ENCODE assay signal across 10 cellular contexts in the genomic region with DNA sequence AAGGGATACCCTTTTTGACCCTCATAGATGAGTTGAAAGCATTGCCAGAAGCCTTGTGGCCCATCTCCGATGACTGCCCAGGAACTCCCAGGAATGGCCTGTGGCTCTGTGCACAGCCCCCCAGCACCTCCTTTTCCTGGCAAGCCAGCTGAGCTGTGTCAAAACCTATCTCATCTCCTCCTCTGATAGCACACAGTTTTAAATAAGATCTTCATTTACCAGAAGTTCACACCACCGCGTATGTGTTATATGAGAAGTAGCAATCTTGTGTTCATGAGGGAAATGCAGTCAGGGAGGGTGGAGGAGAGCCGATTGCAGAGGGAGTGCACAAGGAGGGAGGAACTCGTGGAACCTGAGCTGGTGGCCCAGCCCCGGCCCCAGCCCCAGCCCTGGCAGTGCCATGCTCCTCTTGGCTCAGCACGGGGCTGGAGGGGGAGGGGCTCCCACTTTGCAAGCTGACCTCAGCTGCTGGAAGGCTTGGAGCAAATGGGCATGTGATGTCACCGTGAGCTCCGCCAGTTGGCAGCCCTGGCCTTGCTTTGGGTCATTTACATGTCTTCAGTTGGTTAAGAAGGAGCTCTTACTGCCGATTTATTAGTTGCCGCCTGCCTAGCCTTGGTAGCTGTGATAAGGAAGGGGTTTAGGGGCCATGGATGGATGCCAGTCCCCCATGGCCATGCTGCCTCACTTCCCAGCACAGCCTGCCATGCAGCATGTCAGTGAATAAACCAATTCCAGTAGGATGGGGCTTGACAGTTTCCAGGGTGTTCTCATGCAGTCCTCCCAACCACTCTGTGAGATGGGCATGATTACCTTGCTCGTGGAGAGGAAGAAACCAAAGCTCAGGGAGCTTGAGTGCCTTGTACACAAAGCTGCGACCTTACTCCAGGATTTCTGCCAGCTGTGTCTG. TPM values are rescaled to one million over a fixed set of nuclear protein-coding genes. Genes with fewer than 3 reads are reported as not detected.
DNase-seq lines count a peak whose midpoint lies in the region; ATAC-seq and TF ChIP-seq lines count a peak whose summit lies in the region.
"Had no signal": no experiment of that assay in that cellular context is flagged by ENCODE, and none has a peak within 500 bp of the region (broad histone marks: within the 10 kb centered on the region; RNA-seq: fewer than 3 reads in every experiment).

No MANE protein-coding gene starts in this region.

- no peak overlapping the region for H3K4me3 ChIP-seq in fibroblast of pulmonary artery (replicated peaks; ENCODE audit: low read depth, low read length)

- no peak for ATAC-seq in GM21390 (IDR thresholded peaks at IDR 0.05; ENCODE audit: unreplicated experiment)

- H3K4me3 Mint-ChIP-seq in nephron progenitor cell (peak overlapping the region; percentile 52), immature natural killer cell (no peak overlapping the region)
- H3K4me3 Mint-ChIP-seq: T-helper 1 cell treated with Interleukin-12 subunit alpha and Interleukin-12 subunit beta and Interleukin-4 antibody, amounts not matched to agents 30 μg/mL and 1 μg/mL, for 36 hours had no signal

- H3K27me3 Mint-ChIP-seq in nephron progenitor cell (ENCODE audit: low read depth, poor library complexity): no peaks in the 10 kb centered on the region
- H3K27me3 Mint-ChIP-seq in immature natural killer cell (ENCODE audit: low read depth in 3 of 3): no peaks in the 10 kb centered on the region

- H3K4me1 Mint-ChIP-seq in nephron progenitor cell (peaks cover 100% of the 10 kb centered on the region), immature natural killer cell (no peaks in the 10 kb centered on the region)

- H3K36me3 Mint-ChIP-seq in nephron progenitor cell (ENCODE audit: low read depth) (no peaks in the 10 kb centered on the region), immature natural killer cell (no peaks in the 10 kb centered on the region)

- H3K9me3 Mint-ChIP-seq in nephron progenitor cell (no peaks in the 10 kb centered on the region), immature natural killer cell (no peaks in the 10 kb centered on the region)
- H3K9me3 Mint-ChIP-seq: T-helper 1 cell treated with Interleukin-12 subunit alpha and Interleukin-12 subunit beta and Interleukin-4 antibody, amounts not matched to agents 30 μg/mL and 1 μg/mL, for 36 hours had no signal

- TF ChIP-seq CTCF in fibroblast of pulmonary artery (IDR thresholded peaks at IDR 0.05; ENCODE audit: low read length, missing control alignments) (no peak), nephron progenitor cell (IDR thresholded peaks at IDR 0.05) (no peak)

- H3K27ac Mint-ChIP-seq in nephron progenitor cell (no peak overlapping the region), immature natural killer cell (no peak overlapping the region)
- H3K27ac Mint-ChIP-seq: T-helper 1 cell treated with Interleukin-12 subunit alpha and Interleukin-12 subunit beta and Interleukin-4 antibody, amounts not matched to agents 30 μg/mL and 1 μg/mL, for 36 hours had no signal

- DNase-seq in Ammon's horn (ENCODE audit: low spot score) (peak; percentile 98), NCI-H526 treated with DMSO at 0.1 percent for 48 hours (lab: John Stamatoyannopoulos, UW) (peak; percentile 13), fibroblast of pulmonary artery (ENCODE audit: low read depth) (peak; percentile 51), nephron progenitor cell (no peak), NCI-H1436 (lab: John Stamatoyannopoulos, UW) (no peak), NK-92 (lab: John Stamatoyannopoulos, UW; ENCODE audit: unreplicated experiment) (no peak), immature natural killer cell (no peak)
- DNase-seq: stimulated activated CD4-positive, alpha-beta T cell treated with anti-CD3 and anti-CD28 coated beads, Interleukin-4, amount 100 ng/mL, for 4 hours had no signal

RNA-seq across cellular contexts. Expression of a gene that starts 20.0 kb away (rescaled TPM):
- under 1 TPM in 2 of 3 donors, not detected in 1; 0.06 to 0.34 TPM for polyA plus RNA-seq in immature natural killer cell

Comparison
In these comparisons a context has a peak if more than half of its experiments do, and no peak if none do; other contexts are left out.
1. DNase-seq: peak in Ammon's horn (single experiment), NCI-H526 treated with DMSO at 0.1 percent for 48 hours (single experiment) and fibroblast of pulmonary artery (single experiment); none in nephron progenitor cell (single experiment), NCI-H1436 (single experiment), NK-92 (single experiment) and immature natural killer cell (0 of 3).